ENCODE assay signal across 17 cellular contexts in the genomic region with DNA sequence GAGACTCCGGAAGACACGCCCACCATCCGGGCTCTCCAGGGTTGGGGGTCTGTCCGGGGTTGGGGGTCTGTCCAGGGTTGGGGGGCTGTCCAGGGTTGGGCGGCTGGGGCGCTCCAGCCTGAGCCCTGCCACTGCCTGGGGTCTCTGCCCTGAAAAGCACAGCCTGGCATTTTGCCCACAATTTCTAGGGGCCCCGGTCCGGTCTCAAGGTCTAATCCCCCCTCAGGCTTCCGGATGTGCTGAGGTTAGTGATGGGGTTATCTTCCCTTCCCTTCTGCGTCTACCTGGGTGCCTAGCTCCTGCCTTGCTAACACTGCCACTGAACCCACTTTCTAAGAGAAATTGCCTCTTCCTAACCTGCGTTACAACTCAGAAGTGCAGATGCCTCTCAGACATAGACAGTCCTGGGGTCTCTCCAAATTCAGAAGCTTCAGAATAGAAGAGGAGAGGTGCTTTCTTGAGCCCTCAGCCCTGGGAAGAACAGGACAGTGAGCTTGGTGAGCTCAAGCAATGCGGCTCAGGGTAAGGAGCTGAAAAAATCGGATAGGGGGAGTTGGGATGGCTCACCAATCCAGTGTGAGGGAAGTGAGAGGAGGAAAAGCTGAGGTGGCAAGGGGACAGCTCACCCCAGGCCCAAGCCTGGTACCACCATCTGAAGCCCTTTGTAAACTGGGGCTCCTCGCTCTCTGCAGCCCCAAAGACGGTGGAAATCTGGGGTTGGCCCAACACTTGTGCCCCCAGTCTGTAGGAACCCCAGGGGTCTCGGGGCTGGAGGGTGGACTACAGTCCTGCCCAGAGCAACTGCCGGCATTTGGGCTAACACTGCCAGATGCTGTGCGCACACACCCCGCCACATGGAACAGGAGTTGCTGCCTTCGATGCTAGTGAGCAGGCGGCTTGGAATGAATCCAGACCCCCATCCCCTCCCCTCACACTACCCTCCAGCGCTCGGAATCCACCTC. TPM values are rescaled to one million over a fixed set of nuclear protein-coding genes. Genes with fewer than 3 reads are reported as not detected.
DNase-seq lines count a peak whose midpoint lies in the region; ATAC-seq, FAIRE-seq and TF ChIP-seq lines count a peak whose summit lies in the region.
"Had no signal": no experiment of that assay in that cellular context is flagged by ENCODE, and none has a peak within 500 bp of the region (broad histone marks: within the 10 kb centered on the region; RNA-seq: fewer than 3 reads in every experiment).

No MANE protein-coding gene starts in this region.

- H3K9ac ChIP-seq in iPS-15b (ENCODE audit: low read depth, low read length), result no peak overlapping the region

- H3K4me1 Mint-ChIP-seq in activated CD4-positive, alpha-beta memory T cell treated with anti-CD3 and anti-CD28 coated beads for 36 hours (ENCODE audit: low read depth), result peaks cover 31% of the 10 kb centered on the region

- CTCF ChIA-PET in activated CD4-positive, alpha-beta memory T cell treated with anti-CD3 and anti-CD28 coated beads for 36 hours (lab: Charles Lee), result no interaction called here

- FAIRE-seq in urothelium cell line (lab: Jason Lieb, UNC), result peak; percentile 37
- FAIRE-seq: frontal cortex, kidney had no signal

- H3K27me3 Mint-ChIP-seq in activated CD4-positive, alpha-beta memory T cell treated with anti-CD3 and anti-CD28 coated beads for 36 hours, result peaks cover 65% of the 10 kb centered on the region

- no peak for ATAC-seq in Right ventricle myocardium inferior
- ATAC-seq: activated CD4-positive, CD25-positive, alpha-beta regulatory T cell treated with anti-CD3 and anti-CD28 coated beads, Interleukin-2, amount 50 U/mL, for 24 hours had no signal

- no peaks in the 10 kb centered on the region for H3K9me3 ChIP-seq in left ventricle myocardium inferior (replicated peaks)
- no peaks in the 10 kb centered on the region for H3K9me3 ChIP-seq in iPS-15b (ENCODE audit: control insufficient read depth, insufficient read depth, low read length)
- H3K9me3 ChIP-seq: mucosa of descending colon had no signal

- no peak for TF ChIP-seq CTCF in left ventricle myocardium inferior (IDR thresholded peaks at IDR 0.05; ENCODE audit: borderline replicate concordance)

- peaks cover 2% of the 10 kb centered on the region for H3K9me3 Mint-ChIP-seq in activated CD4-positive, alpha-beta memory T cell treated with anti-CD3 and anti-CD28 coated beads for 36 hours

- H3K4me1 ChIP-seq in left ventricle myocardium inferior (peaks cover 57% of the 10 kb centered on the region), iPS-15b (ENCODE audit: control insufficient read depth, insufficient read depth, low read length) (peaks cover 17% of the 10 kb centered on the region)

- H3K36me3 Mint-ChIP-seq in activated CD4-positive, alpha-beta memory T cell treated with anti-CD3 and anti-CD28 coated beads for 36 hours, result no peaks in the 10 kb centered on the region

- no peak overlapping the region for H3K27ac Mint-ChIP-seq in activated CD4-positive, alpha-beta memory T cell treated with anti-CD3 and anti-CD28 coated beads for 36 hours

- POLR2A ChIA-PET in activated CD4-positive, alpha-beta memory T cell treated with anti-CD3 and anti-CD28 coated beads for 36 hours (lab: Charles Lee), result no interaction called here

- peak overlapping the region; percentile 53 for H3K4me3 ChIP-seq in left ventricle myocardium inferior
- peak overlapping the region; percentile 62 for H3K4me3 ChIP-seq in iPS-15b (ENCODE audit: low read depth, low read length)
- H3K4me3 ChIP-seq: mucosa of descending colon had no signal

- H3K27me3 ChIP-seq in left ventricle myocardium inferior (ENCODE audit: low read depth), result peaks cover 100% of the 10 kb centered on the region
- peaks cover 99% of the 10 kb centered on the region for H3K27me3 ChIP-seq in iPS-15b (ENCODE audit: control insufficient read depth, insufficient read depth, low read length)

- no peaks in the 10 kb centered on the region for H3K36me3 ChIP-seq in left ventricle myocardium inferior
- H3K36me3 ChIP-seq in iPS-15b (ENCODE audit: control insufficient read depth, insufficient read depth, low read length), result peaks cover 2% of the 10 kb centered on the region
- H3K36me3 ChIP-seq: BLaER1 treated with 17β-estradiol and CSF1 and Interleukin-3, amounts not matched to agents 10 nM and 100 nM had no signal

- H3K4me3 Mint-ChIP-seq in activated CD4-positive, alpha-beta memory T cell treated with anti-CD3 and anti-CD28 coated beads for 36 hours, result no peak overlapping the region

- intact Hi-C loops in left ventricle myocardium inferior (cut with micrococcal nuclease), result no loop called here
- intact Hi-C loops in Right ventricle myocardium inferior (cut with DNase I), result no loop called here
- intact Hi-C loops in activated CD4-positive, alpha-beta memory T cell treated with anti-CD3 and anti-CD28 coated beads for 36 hours (cut with micrococcal nuclease), result no loop called here

- DNase-seq in left ventricle myocardium inferior (no peak), Right ventricle myocardium inferior (ENCODE audit: missing footprints) (no peak), NCI-H2171 (lab: John Stamatoyannopoulos, UW) (peak; percentile 59), urothelium cell line (ENCODE audit: low spot score) (no peak), caudate nucleus (lab: John Stamatoyannopoulos, UW) (no peak), islet precursor cell (no peak)
- DNase-seq in activated CD4-positive, alpha-beta memory T cell treated with anti-CD3 and anti-CD28 coated beads for 36 hours, result no peak
- DNase-seq: effector memory CD4-positive, alpha-beta T cell; EL; kidney; mucosa of descending colon; NCI-H187; stimulated activated CD4-positive, alpha-beta T cell treated with anti-CD3 and anti-CD28 coated beads, Interleukin-2, amount 100 ng/mL, for 24 hours had no signal

- H3K27ac ChIP-seq in left ventricle myocardium inferior (replicated peaks) (no peak overlapping the region), caudate nucleus (ENCODE audit: low read depth, low read length) (no peak overlapping the region)
- H3K27ac ChIP-seq: BLaER1 treated with 17β-estradiol and CSF1 and Interleukin-3, amounts not matched to agents 10 nM and 100 nM had no signal

RNA-seq across cellular contexts. Expression of a gene that starts 5.6 kb away (rescaled TPM):
- total RNA-seq in left ventricle myocardium inferior (not detected), Right ventricle myocardium inferior (not detected)
- not detected for total RNA-seq in activated CD4-positive, alpha-beta memory T cell treated with anti-CD3 and anti-CD28 coated beads for 36 hours
- total RNA-seq: kidney, mucosa of descending colon had no signal

RNA-seq across cellular contexts. Expression of a gene that starts 43.9 kb away (rescaled TPM):
- total RNA-seq in left ventricle myocardium inferior (13.3 TPM), Right ventricle myocardium inferior (8.5 TPM)
- not detected for total RNA-seq in activated CD4-positive, alpha-beta memory T cell treated with anti-CD3 and anti-CD28 coated beads for 36 hours
